ENCODE assay signal across 13 cellular contexts in the genomic region with DNA sequence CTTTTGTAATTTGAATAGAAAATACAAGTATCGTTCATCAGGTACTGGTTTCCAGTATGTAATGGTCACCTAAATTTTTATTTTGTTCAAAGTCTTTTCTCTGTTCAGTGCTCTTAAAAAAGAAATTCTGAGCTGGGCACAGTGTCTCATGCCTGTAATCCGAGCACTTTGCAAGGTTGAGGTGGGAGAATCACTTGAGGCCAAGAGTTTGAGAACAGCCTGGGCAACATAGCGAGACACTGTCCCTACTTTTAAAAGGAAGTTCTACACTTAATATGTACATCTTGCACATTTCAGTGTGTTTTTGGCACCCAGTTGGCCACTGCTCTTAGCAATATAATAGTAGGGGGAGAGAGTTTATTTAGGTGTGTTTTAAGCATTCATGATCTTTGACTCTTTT. TPM values are rescaled to one million over a fixed set of nuclear protein-coding genes. Genes with fewer than 3 reads are reported as not detected.
A peak's percentile ranks its signal among the peaks of the same experiment; 100 is the strongest.
DNase-seq lines count a peak whose midpoint lies in the region; ATAC-seq and TF ChIP-seq lines count a peak whose summit lies in the region.
"Had no signal": no experiment of that assay in that cellular context is flagged by ENCODE, and none has a peak within 500 bp of the region (broad histone marks: within the 10 kb centered on the region; RNA-seq: fewer than 3 reads in every experiment).

No MANE protein-coding gene starts in this region.

- peak overlapping the region in 3 of 11 experiments; percentile 10 to 34 (median 14); a peak in 2 of 22 replicates for H3K27ac ChIP-seq in BLaER1 treated with 17β-estradiol and CSF1 and Interleukin-3, amounts not matched to agents 10 nM and 100 nM
- H3K27ac ChIP-seq: epithelial cell of prostate, VCaP had no signal

- DNase-seq in natural killer cell (no peak), ureter (ENCODE audit: low spot score) (no peak), DMS153 (lab: John Stamatoyannopoulos, UW) (no peak)
- DNase-seq: anterior cingulate cortex, H9, NCI-H1105 treated with DMSO at 0.1 percent for 48 hours had no signal

- peak overlapping the region in 10 of 11 experiments; percentile 8 to 58 (median 40); a peak in 14 of 22 replicates for H3K4me2 ChIP-seq in BLaER1 treated with 17β-estradiol and CSF1 and Interleukin-3, amounts not matched to agents 10 nM and 100 nM

- H3K27me3 Mint-ChIP-seq in activated naive CD8-positive, alpha-beta T cell = no peaks in the 10 kb centered on the region
- H3K27me3 Mint-ChIP-seq in natural killer cell (ENCODE audit: low read depth in 2 of 2) = no peaks in the 10 kb centered on the region

- peaks cover 0 to 64% (median 38%) of the 10 kb centered on the region in 11 experiments; a peak in 16 of 22 replicates for H4K20me1 ChIP-seq in BLaER1 treated with 17β-estradiol and CSF1 and Interleukin-3, amounts not matched to agents 10 nM and 100 nM

- H3K4me1 ChIP-seq in BLaER1 treated with 17β-estradiol and CSF1 and Interleukin-3, amounts not matched to agents 10 nM and 100 nM = peaks cover 12 to 31% (median 23%) of the 10 kb centered on the region in 10 experiments

- peaks cover 0 to 42% (median 25%) of the 10 kb centered on the region in 11 experiments; a peak in 16 of 22 replicates for H3K9me3 ChIP-seq in BLaER1 treated with 17β-estradiol and CSF1 and Interleukin-3, amounts not matched to agents 10 nM and 100 nM (replicated peaks in 1 of 11)

- H3K36me3 Mint-ChIP-seq in activated naive CD8-positive, alpha-beta T cell = peaks cover 9% of the 10 kb centered on the region
- H3K36me3 Mint-ChIP-seq in natural killer cell = no peaks in the 10 kb centered on the region

- peak overlapping the region; percentile 90 for H3K27ac Mint-ChIP-seq in activated naive CD8-positive, alpha-beta T cell
- peak overlapping the region; percentile 88 to 92 for H3K27ac Mint-ChIP-seq in natural killer cell

- H3K9ac ChIP-seq in BLaER1 treated with 17β-estradiol and CSF1 and Interleukin-3, amounts not matched to agents 10 nM and 100 nM = no peak overlapping the region; a peak in 2 of 22 replicates

- H3K36me3 ChIP-seq in BLaER1 treated with 17β-estradiol and CSF1 and Interleukin-3, amounts not matched to agents 10 nM and 100 nM = peaks cover 0 to 17% (median 7%) of the 10 kb centered on the region in 11 experiments; a peak in 9 of 22 replicates

- ATAC-seq in GM19467 (IDR thresholded peaks at IDR 0.05; ENCODE audit: unreplicated experiment) = peak; percentile 13
- ATAC-seq in natural killer cell = peak in 2 of 3 donors; percentile 17 to 24
- ATAC-seq in GM18870 (IDR thresholded peaks at IDR 0.05; ENCODE audit: unreplicated experiment) = no peak
- no peak for ATAC-seq in HG03460 (IDR thresholded peaks at IDR 0.05; ENCODE audit: unreplicated experiment)

- no peak overlapping the region for H3K4me3 ChIP-seq in BLaER1 treated with 17β-estradiol and CSF1 and Interleukin-3, amounts not matched to agents 10 nM and 100 nM

- H3K4me1 Mint-ChIP-seq in activated naive CD8-positive, alpha-beta T cell (ENCODE audit: low read depth) = peaks cover 79% of the 10 kb centered on the region
- peaks cover 57 to 72% of the 10 kb centered on the region in 2 donors for H3K4me1 Mint-ChIP-seq in natural killer cell

- no peak for TF ChIP-seq CTCF in natural killer cell (IDR thresholded peaks at IDR 0.05)

- H3K9me3 Mint-ChIP-seq in activated naive CD8-positive, alpha-beta T cell (ENCODE audit: low read depth) = peaks cover 3% of the 10 kb centered on the region
- no peaks in the 10 kb centered on the region for H3K9me3 Mint-ChIP-seq in natural killer cell

- peak overlapping the region; percentile 69 for H3K4me3 Mint-ChIP-seq in activated naive CD8-positive, alpha-beta T cell
- H3K4me3 Mint-ChIP-seq in natural killer cell = peak overlapping the region; percentile 81
- H3K4me3 Mint-ChIP-seq: H9 had no signal

- intact Hi-C loops in natural killer cell (cut with micrococcal nuclease) = no loop called here

- H3K27me3 ChIP-seq in BLaER1 treated with 17β-estradiol and CSF1 and Interleukin-3, amounts not matched to agents 10 nM and 100 nM = no peaks in the 10 kb centered on the region

RNA-seq across cellular contexts. Expression of a gene that starts 27.9 kb away (rescaled TPM):
- 100 to 1,000 TPM in 2 of 3 donors, 10 to 100 TPM in 1; 79.8 to 124 (median 119) TPM for total RNA-seq in natural killer cell
- 73.3 TPM for total RNA-seq in ureter

Comparison
In these comparisons a context has a peak if more than half of its experiments do, and no peak if none do; other contexts are left out.
1. ATAC-seq: peak in GM19467 (single experiment) and natural killer cell (2 of 3); none in GM18870 (single experiment) and HG03460 (single experiment).